In the genomic region with DNA sequence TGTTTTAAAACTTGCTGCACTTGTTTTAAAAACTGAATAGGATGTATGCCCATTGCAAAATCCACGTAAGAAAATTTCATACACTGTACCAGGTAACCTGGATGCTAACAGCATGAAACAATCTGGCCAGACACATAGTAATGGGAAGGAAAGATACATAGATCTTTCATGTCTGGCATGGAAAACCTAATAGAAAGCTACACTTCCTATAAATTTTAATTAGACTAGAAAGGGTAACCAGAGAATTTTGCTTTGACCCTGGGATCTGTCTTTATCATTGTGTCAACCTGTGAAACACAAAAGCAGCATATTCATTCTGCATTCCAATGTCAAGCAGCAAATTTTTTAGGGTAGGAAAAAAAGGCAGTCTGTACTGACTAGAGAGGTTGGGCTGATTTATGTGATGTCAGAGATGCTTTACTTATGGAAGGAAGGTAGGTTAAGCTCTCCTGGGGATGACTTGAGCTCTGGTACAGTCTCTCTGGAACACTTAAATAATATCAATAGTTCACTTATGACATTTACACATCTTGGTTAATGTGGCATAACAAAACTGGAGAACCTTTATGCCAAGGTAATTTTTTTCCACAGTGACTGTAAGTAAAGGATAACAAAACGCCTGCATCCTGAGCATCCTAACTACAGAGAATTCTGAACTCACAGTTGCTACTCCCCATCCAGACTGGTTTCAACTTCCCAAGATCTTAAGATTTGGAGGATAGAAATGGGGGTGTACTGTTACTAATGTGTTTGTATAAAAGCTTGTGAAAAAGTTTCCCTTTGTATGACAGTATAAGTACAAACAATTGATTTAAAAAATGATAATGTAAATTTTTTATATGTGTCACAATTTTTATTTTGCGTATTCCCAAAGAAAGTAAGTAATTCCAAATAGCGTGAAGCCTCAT, we compare ENCODE assay signal across 1 cellular context.
TF ChIP-seq lines count a peak whose summit lies in the region.

No MANE protein-coding gene starts in this region.

TF ChIP-seq in SK-N-SH, 30 proteins besides CTCF, POLR2A, EP300 and RAD21:
- TF ChIP-seq POLR2AphosphoS5 (IDR thresholded peaks at IDR 0.05; ENCODE audit: low read depth, low read length), result no peak
- TF ChIP-seq, protein P1, sequence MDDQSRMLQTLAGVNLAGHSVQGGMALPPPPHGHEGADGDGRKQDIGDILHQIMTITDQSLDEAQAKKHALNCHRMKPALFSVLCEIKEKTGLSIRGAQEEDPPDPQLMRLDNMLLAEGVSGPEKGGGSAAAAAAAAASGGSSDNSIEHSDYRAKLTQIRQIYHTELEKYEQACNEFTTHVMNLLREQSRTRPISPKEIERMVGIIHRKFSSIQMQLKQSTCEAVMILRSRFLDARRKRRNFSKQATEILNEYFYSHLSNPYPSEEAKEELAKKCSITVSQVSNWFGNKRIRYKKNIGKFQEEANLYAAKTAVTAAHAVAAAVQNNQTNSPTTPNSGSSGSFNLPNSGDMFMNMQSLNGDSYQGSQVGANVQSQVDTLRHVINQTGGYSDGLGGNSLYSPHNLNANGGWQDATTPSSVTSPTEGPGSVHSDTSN (IDR thresholded peaks at IDR 0.05), result 0 out of 2 replicates have a peak, but pooled peaks have one; percentile 15
